In the genomic region with DNA sequence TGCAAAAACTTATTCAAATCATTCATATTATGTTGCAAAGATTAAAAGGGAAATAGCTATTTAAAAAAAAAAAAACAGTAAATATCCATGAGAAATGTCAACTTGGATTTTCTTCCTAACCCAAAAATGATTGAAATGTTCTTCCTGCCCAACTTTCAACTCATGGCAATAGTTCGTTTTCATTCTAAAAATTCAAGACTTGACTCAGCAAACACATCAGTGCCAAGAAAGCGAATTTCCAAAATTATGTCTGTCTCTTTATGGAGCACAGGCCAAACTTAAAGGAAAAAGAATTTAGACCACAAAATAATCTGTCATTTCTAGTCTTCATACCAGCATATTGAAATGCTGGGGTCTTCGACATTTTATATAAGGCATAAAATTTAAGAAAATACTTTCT, we compare ENCODE assay signal across 22 cellular contexts.
DNase-seq lines count a peak whose midpoint lies in the region; ATAC-seq and TF ChIP-seq lines count a peak whose summit lies in the region.
"Had no signal": no experiment of that assay in that cellular context is flagged by ENCODE, and none has a peak within 500 bp of the region (broad histone marks: within the 10 kb centered on the region; RNA-seq: fewer than 3 reads in every experiment).

No MANE protein-coding gene starts in this region.

- H3K4me1 ChIP-seq in tibial artery (peaks cover 0 to 58% (median 18%) of the 10 kb centered on the region in 4 donors), esophagus squamous epithelium (peaks cover 6 to 11% (median 7%) of the 10 kb centered on the region in 3 donors)
- H3K4me1 ChIP-seq: BE2C had no signal

- H3K27ac Mint-ChIP-seq in WTC11 (peak overlapping the region; percentile 42; the same call in 1 of the 2 replicates), osteocyte (ENCODE audit: unreplicated experiment) (peak overlapping the region; percentile 14), Calu3 (ENCODE audit: unreplicated experiment) (no peak overlapping the region)
- H3K27ac Mint-ChIP-seq in activated CD8-positive, alpha-beta memory T cell treated with anti-CD3 and anti-CD28 coated beads, Interleukin-2, amount 10 ng/mL, durations not matched to agents 7 days and 5 days, result no peak overlapping the region
- H3K27ac Mint-ChIP-seq in T-helper 2 cell treated with Interferon-gamma antibody and Interleukin-4, amounts not matched to agents 5 μg/mL and 100 μg/mL, for 36 hours, result no peak overlapping the region
- H3K27ac Mint-ChIP-seq: CD14-positive monocyte; CD4-positive, alpha-beta T cell; CD8-positive, alpha-beta memory T cell; GM23338; H9 had no signal

- peaks cover 7% of the 10 kb centered on the region for H3K9me3 Mint-ChIP-seq in WTC11
- no peaks in the 10 kb centered on the region for H3K9me3 Mint-ChIP-seq in osteocyte (ENCODE audit: unreplicated experiment)
- H3K9me3 Mint-ChIP-seq in activated CD8-positive, alpha-beta memory T cell treated with anti-CD3 and anti-CD28 coated beads, Interleukin-2, amount 10 ng/mL, durations not matched to agents 7 days and 5 days (ENCODE audit: low read depth), result no peaks in the 10 kb centered on the region
- peaks cover 3% of the 10 kb centered on the region for H3K9me3 Mint-ChIP-seq in Calu3 (ENCODE audit: low read depth, unreplicated experiment)
- H3K9me3 Mint-ChIP-seq in T-helper 2 cell treated with Interferon-gamma antibody and Interleukin-4, amounts not matched to agents 5 μg/mL and 100 μg/mL, for 36 hours, result no peaks in the 10 kb centered on the region
- H3K9me3 Mint-ChIP-seq: CD4-positive, alpha-beta T cell; GM23338; H9 had no signal

- no peaks in the 10 kb centered on the region for H3K27me3 ChIP-seq in tibial artery
- H3K27me3 ChIP-seq in esophagus squamous epithelium, result no peaks in the 10 kb centered on the region
- H3K27me3 ChIP-seq: BE2C; BLaER1 treated with 17β-estradiol and CSF1 and Interleukin-3, amounts not matched to agents 10 nM and 100 nM had no signal

- TF ChIP-seq POLR2A in esophagus squamous epithelium (IDR thresholded peaks at IDR 0.05), result no peak

- H3K36me3 Mint-ChIP-seq in WTC11 (peaks cover 6% of the 10 kb centered on the region), osteocyte (ENCODE audit: unreplicated experiment) (no peaks in the 10 kb centered on the region), Calu3 (ENCODE audit: insufficient read depth, unreplicated experiment) (peaks cover 5% of the 10 kb centered on the region)
- no peaks in the 10 kb centered on the region for H3K36me3 Mint-ChIP-seq in activated CD8-positive, alpha-beta memory T cell treated with anti-CD3 and anti-CD28 coated beads, Interleukin-2, amount 10 ng/mL, durations not matched to agents 7 days and 5 days
- H3K36me3 Mint-ChIP-seq in T-helper 2 cell treated with Interferon-gamma antibody and Interleukin-4, amounts not matched to agents 5 μg/mL and 100 μg/mL, for 36 hours (ENCODE audit: low read depth), result no peaks in the 10 kb centered on the region
- H3K36me3 Mint-ChIP-seq: CD14-positive monocyte; CD8-positive, alpha-beta memory T cell had no signal

- H3K4me3 ChIP-seq in coronary artery (no peak overlapping the region), tibial artery (no peak overlapping the region), esophagus squamous epithelium (no peak overlapping the region)
- H3K4me3 ChIP-seq: BLaER1 treated with 17β-estradiol and CSF1 and Interleukin-3, amounts not matched to agents 10 nM and 100 nM; GM12878; GM23338 had no signal

- intact Hi-C loops in tibial artery (cut with DNase I; ENCODE audit: low total_unique reads), result loop anchor here (10.0 kb wide), 1 partner anchor 60 kb away; a partner anchor contains a TSS
- intact Hi-C loops in Calu3 (cut with micrococcal nuclease; ENCODE audit: unreplicated experiment), result no loop called here
- intact Hi-C loops in esophagus squamous epithelium (cut with DNase I), result no loop called here

- no peaks in the 10 kb centered on the region for H3K9me3 ChIP-seq in tibial artery
- H3K9me3 ChIP-seq in esophagus squamous epithelium, result no peaks in the 10 kb centered on the region
- H3K9me3 ChIP-seq: BE2C had no signal

- no peaks in the 10 kb centered on the region for H3K27me3 Mint-ChIP-seq in WTC11 (ENCODE audit: low read depth)
- H3K27me3 Mint-ChIP-seq in osteocyte (ENCODE audit: unreplicated experiment), result no peaks in the 10 kb centered on the region
- no peaks in the 10 kb centered on the region for H3K27me3 Mint-ChIP-seq in activated CD8-positive, alpha-beta memory T cell treated with anti-CD3 and anti-CD28 coated beads, Interleukin-2, amount 10 ng/mL, durations not matched to agents 7 days and 5 days
- no peaks in the 10 kb centered on the region for H3K27me3 Mint-ChIP-seq in Calu3 (ENCODE audit: unreplicated experiment)
- H3K27me3 Mint-ChIP-seq in T-helper 2 cell treated with Interferon-gamma antibody and Interleukin-4, amounts not matched to agents 5 μg/mL and 100 μg/mL, for 36 hours (ENCODE audit: low read depth), result peaks cover 3% of the 10 kb centered on the region

- no TSS peak for BruUV-seq in Calu3 (replicated peaks; lab: Mats Ljungman, UMichigan)

- POLR2A ChIA-PET in WTC11 (lab: Charles Lee), result no interaction called here

- CTCF ChIA-PET in WTC11 (lab: Charles Lee) (interaction anchor here (1.0 to 1.1 kb wide), 3 partner anchors 14 to 192 kb away, joined by 3 to 4 read pairs (median 3); no protein-coding TSS in a partner anchor), Calu3 (lab: Charles Lee) (no interaction called here)
- CTCF ChIA-PET in activated CD8-positive, alpha-beta memory T cell treated with anti-CD3 and anti-CD28 coated beads, Interleukin-2, amount 10 ng/mL, durations not matched to agents 7 days and 5 days (lab: Charles Lee), result no interaction called here

- no peak for ATAC-seq in WTC11
- ATAC-seq in activated CD8-positive, alpha-beta memory T cell treated with anti-CD3 and anti-CD28 coated beads, Interleukin-2, amount 10 ng/mL, durations not matched to agents 7 days and 5 days, result no peak
- ATAC-seq: GM12878, HCT116 had no signal

- TF ChIP-seq CTCF in WTC11 (IDR thresholded peaks at IDR 0.05) (no peak), coronary artery (IDR thresholded peaks at IDR 0.05) (no peak), osteocyte (IDR thresholded peaks at IDR 0.05) (no peak), tibial artery (IDR thresholded peaks at IDR 0.05) (no peak), Calu3 (IDR thresholded peaks at IDR 0.05; ENCODE audit: unreplicated experiment) (no peak), esophagus squamous epithelium (IDR thresholded peaks at IDR 0.05) (no peak)

- H3K36me3 ChIP-seq in tibial artery, result no peaks in the 10 kb centered on the region
- no peaks in the 10 kb centered on the region for H3K36me3 ChIP-seq in esophagus squamous epithelium
- H3K36me3 ChIP-seq: BE2C; BLaER1 treated with 17β-estradiol and CSF1 and Interleukin-3, amounts not matched to agents 10 nM and 100 nM had no signal

- 65 to 84% methylated on average over 3 of the region's 3 CpGs for WGBS in esophagus squamous epithelium, 2 donors

- DNase-seq in WTC11 (ENCODE audit: low spot score) (no peak), coronary artery (ENCODE audit: low spot score) (no peak), osteocyte (ENCODE audit: extremely low spot score, unreplicated experiment) (no peak), tibial artery (no peak), Calu3 (no peak), esophagus squamous epithelium (lab: John Stamatoyannopoulos, UW) (no peak)
- no peak for DNase-seq in activated CD8-positive, alpha-beta memory T cell treated with anti-CD3 and anti-CD28 coated beads, Interleukin-2, amount 10 ng/mL, durations not matched to agents 7 days and 5 days
- DNase-seq in T-helper 2 cell treated with Interferon-gamma antibody and Interleukin-4, amounts not matched to agents 5 μg/mL and 100 μg/mL, for 36 hours (ENCODE audit: low spot score), result no peak
- DNase-seq: AML-193; CD4-positive, alpha-beta T cell; CD8-positive, alpha-beta memory T cell; DMS153; DND-41; EL; GDM1; H9 had no signal

- peak overlapping the region; percentile 8 to 69 for H3K27ac ChIP-seq in coronary artery
- peak overlapping the region; percentile 15 to 44 for H3K27ac ChIP-seq in tibial artery
- no peak overlapping the region for H3K27ac ChIP-seq in esophagus squamous epithelium
- H3K27ac ChIP-seq: BLaER1 treated with 17β-estradiol and CSF1 and Interleukin-3, amounts not matched to agents 10 nM and 100 nM had no signal

- H3K4me3 Mint-ChIP-seq in WTC11 (no peak overlapping the region), osteocyte (ENCODE audit: unreplicated experiment) (no peak overlapping the region), Calu3 (ENCODE audit: low read depth, unreplicated experiment) (no peak overlapping the region)
- no peak overlapping the region for H3K4me3 Mint-ChIP-seq in activated CD8-positive, alpha-beta memory T cell treated with anti-CD3 and anti-CD28 coated beads, Interleukin-2, amount 10 ng/mL, durations not matched to agents 7 days and 5 days
- no peak overlapping the region for H3K4me3 Mint-ChIP-seq in T-helper 2 cell treated with Interferon-gamma antibody and Interleukin-4, amounts not matched to agents 5 μg/mL and 100 μg/mL, for 36 hours
- H3K4me3 Mint-ChIP-seq: CD14-positive monocyte; CD4-positive, alpha-beta T cell; CD8-positive, alpha-beta memory T cell; GM23338; H9 had no signal

- H3K4me1 Mint-ChIP-seq in WTC11 (peaks cover 31% of the 10 kb centered on the region), osteocyte (ENCODE audit: unreplicated experiment) (peaks cover 24% of the 10 kb centered on the region), Calu3 (ENCODE audit: low read depth, unreplicated experiment) (peaks cover 26% of the 10 kb centered on the region)
- no peaks in the 10 kb centered on the region for H3K4me1 Mint-ChIP-seq in activated CD8-positive, alpha-beta memory T cell treated with anti-CD3 and anti-CD28 coated beads, Interleukin-2, amount 10 ng/mL, durations not matched to agents 7 days and 5 days
- no peaks in the 10 kb centered on the region for H3K4me1 Mint-ChIP-seq in T-helper 2 cell treated with Interferon-gamma antibody and Interleukin-4, amounts not matched to agents 5 μg/mL and 100 μg/mL, for 36 hours (ENCODE audit: low read depth)
- H3K4me1 Mint-ChIP-seq: CD14-positive monocyte; CD8-positive, alpha-beta memory T cell had no signal

TF ChIP-seq in WTC11, 78 proteins besides CTCF, POLR2A, EP300 and RAD21 (continues in another document):
- no peak for TF ChIP-seq FOXP1 (CRISPR knock-in tag; IDR thresholded peaks at IDR 0.05; ENCODE audit: borderline replicate concordance)
- TF ChIP-seq TEAD1 (CRISPR knock-in tag; IDR thresholded peaks at IDR 0.05), result no peak
- no peak for TF ChIP-seq NFE2L1 (CRISPR knock-in tag; IDR thresholded peaks at IDR 0.05)
- no peak for TF ChIP-seq TCF7 (CRISPR knock-in tag; IDR thresholded peaks at IDR 0.05; ENCODE audit: low read depth)
- TF ChIP-seq ZNF671 (CRISPR knock-in tag; IDR thresholded peaks at IDR 0.05), result no peak
- TF ChIP-seq SMAD3 (CRISPR knock-in tag; IDR thresholded peaks at IDR 0.05; ENCODE audit: borderline replicate concordance), result no peak
- no peak for TF ChIP-seq ZNF396 (CRISPR knock-in tag; IDR thresholded peaks at IDR 0.05; ENCODE audit: borderline replicate concordance)

Comparison
In these comparisons a context has a peak if more than half of its experiments do, and no peak if none do; other contexts are left out.
1. H3K27ac Mint-ChIP-seq: peak in WTC11 (single experiment) and osteocyte (single experiment); none in activated CD8-positive, alpha-beta memory T cell treated with anti-CD3 and anti-CD28 coated beads, Interleukin-2, amount 10 ng/mL, durations not matched to agents 7 days and 5 days (single experiment), Calu3 (single experiment) and T-helper 2 cell treated with Interferon-gamma antibody and Interleukin-4, amounts not matched to agents 5 μg/mL and 100 μg/mL, for 36 hours (single experiment).
2. H3K27ac ChIP-seq: peak in coronary artery (2 of 2) and tibial artery (2 of 2); none in esophagus squamous epithelium (0 of 4).